In genomic region chrX:96314974-96315373, GRCh38 we compare ENCODE assay signal across 19 cellular contexts.
DNase-seq lines count a peak whose midpoint lies in the region; ATAC-seq, FAIRE-seq and TF ChIP-seq lines count a peak whose summit lies in the region.
"Had no signal": no experiment of that assay in that cellular context is flagged by ENCODE, and none has a peak within 500 bp of the region (broad histone marks: within the 10 kb centered on the region; RNA-seq: fewer than 3 reads in every experiment).

No MANE protein-coding gene starts in this region.

- TF ChIP-seq CTCF in activated CD8-positive, alpha-beta T cell treated with anti-CD3 and anti-CD28 coated beads for 36 hours (IDR thresholded peaks at IDR 0.05) = no peak
- TF ChIP-seq CTCF in smooth muscle cell (IDR thresholded peaks at IDR 0.05; ENCODE audit: borderline replicate concordance, insufficient read depth, poor library complexity, severe bottlenecking) (no peak), dorsolateral prefrontal cortex (IDR thresholded peaks at IDR 0.05 in 54 of 56, conservative IDR thresholded peaks at IDR 0.05 in 2 of 56; ENCODE audit: low read depth in 1 of 56, partially characterized antibody in 56 of 56) (no peak)

- CTCF ChIA-PET in activated CD8-positive, alpha-beta T cell treated with anti-CD3 and anti-CD28 coated beads for 36 hours (lab: Charles Lee) = no interaction called here
- CTCF ChIA-PET in activated CD8-positive, alpha-beta T cell treated with anti-CD3 and anti-CD28 coated beads, Interleukin-2, amount 10 ng/mL, durations not matched to agents 7 days and 5 days (lab: Charles Lee) = no interaction called here

- no peak overlapping the region for H3K27ac Mint-ChIP-seq in activated CD8-positive, alpha-beta T cell treated with anti-CD3 and anti-CD28 coated beads for 36 hours
- H3K27ac Mint-ChIP-seq in activated CD8-positive, alpha-beta T cell treated with anti-CD3 and anti-CD28 coated beads, Interleukin-2, amount 10 ng/mL, durations not matched to agents 7 days and 5 days = no peak overlapping the region
- H3K27ac Mint-ChIP-seq: activated naive CD4-positive, alpha-beta T cell treated with anti-CD3 and anti-CD28 coated beads, Interleukin-2, amount 50 U/mL, for 24 hours; H9 had no signal

- H3K36me3 ChIP-seq in smooth muscle cell (ENCODE audit: low read depth) = no peaks in the 10 kb centered on the region
- H3K36me3 ChIP-seq: Peyer's patch, transverse colon had no signal

- H3K9me3 ChIP-seq in smooth muscle cell (replicated peaks; ENCODE audit: low read depth) = no peaks in the 10 kb centered on the region
- H3K9me3 ChIP-seq: Peyer's patch, transverse colon had no signal

- no peaks in the 10 kb centered on the region for H3K36me3 Mint-ChIP-seq in activated CD8-positive, alpha-beta T cell treated with anti-CD3 and anti-CD28 coated beads for 36 hours (ENCODE audit: low read depth)
- no peaks in the 10 kb centered on the region for H3K36me3 Mint-ChIP-seq in activated CD8-positive, alpha-beta T cell treated with anti-CD3 and anti-CD28 coated beads, Interleukin-2, amount 10 ng/mL, durations not matched to agents 7 days and 5 days (ENCODE audit: low read depth)
- H3K36me3 Mint-ChIP-seq: activated naive CD4-positive, alpha-beta T cell treated with anti-CD3 and anti-CD28 coated beads, Interleukin-2, amount 50 U/mL, for 24 hours had no signal

- ATAC-seq in activated CD8-positive, alpha-beta T cell treated with anti-CD3 and anti-CD28 coated beads for 36 hours = peak; percentile 49
- no peak for ATAC-seq in activated CD8-positive, alpha-beta T cell treated with anti-CD3 and anti-CD28 coated beads, Interleukin-2, amount 10 ng/mL, durations not matched to agents 7 days and 5 days
- no peak for ATAC-seq in GM18873 (IDR thresholded peaks at IDR 0.05; ENCODE audit: low FRiP score, unreplicated experiment)

- H2AFZ ChIP-seq in smooth muscle cell (ENCODE audit: low read depth) = no peak overlapping the region
- H2AFZ ChIP-seq: hepatocyte had no signal

- H3K27me3 Mint-ChIP-seq in activated CD8-positive, alpha-beta T cell treated with anti-CD3 and anti-CD28 coated beads for 36 hours = no peaks in the 10 kb centered on the region
- H3K27me3 Mint-ChIP-seq in activated CD8-positive, alpha-beta T cell treated with anti-CD3 and anti-CD28 coated beads, Interleukin-2, amount 10 ng/mL, durations not matched to agents 7 days and 5 days (ENCODE audit: low read depth) = no peaks in the 10 kb centered on the region
- H3K27me3 Mint-ChIP-seq: activated naive CD4-positive, alpha-beta T cell treated with anti-CD3 and anti-CD28 coated beads, Interleukin-2, amount 50 U/mL, for 24 hours had no signal

- H3F3A ChIP-seq in smooth muscle cell (ENCODE audit: low read depth) = no peaks in the 10 kb centered on the region

- H3K27ac ChIP-seq in smooth muscle cell (ENCODE audit: low read depth) = no peak overlapping the region
- no peak overlapping the region for H3K27ac ChIP-seq in dorsolateral prefrontal cortex
- H3K27ac ChIP-seq: hepatocyte, Peyer's patch, transverse colon had no signal

- H3K27me3 ChIP-seq in smooth muscle cell (ENCODE audit: low read depth) (no peaks in the 10 kb centered on the region), dorsolateral prefrontal cortex (peaks cover 0 to 16% (median 0%) of the 10 kb centered on the region in 45 donors)
- H3K27me3 ChIP-seq: hepatocyte, Peyer's patch, transverse colon had no signal

- no peaks in the 10 kb centered on the region for H4K20me1 ChIP-seq in smooth muscle cell (ENCODE audit: low read depth)

- H3K4me3 ChIP-seq in smooth muscle cell = no peak overlapping the region
- no peak overlapping the region for H3K4me3 ChIP-seq in dorsolateral prefrontal cortex
- H3K4me3 ChIP-seq: hepatocyte, Peyer's patch, transverse colon had no signal

- no peak overlapping the region for H3K9ac ChIP-seq in smooth muscle cell (ENCODE audit: low read depth)

- intact Hi-C loops in activated CD8-positive, alpha-beta T cell treated with anti-CD3 and anti-CD28 coated beads for 36 hours (cut with micrococcal nuclease) = no loop called here
- intact Hi-C loops in dorsolateral prefrontal cortex (cut with DNase I) = no loop called here

- no peaks in the 10 kb centered on the region for H3K79me2 ChIP-seq in smooth muscle cell (ENCODE audit: low read depth)
- H3K79me2 ChIP-seq: hepatocyte had no signal

- no peak overlapping the region for H3K4me2 ChIP-seq in smooth muscle cell
- H3K4me2 ChIP-seq: hepatocyte had no signal

- POLR2A ChIA-PET in activated CD8-positive, alpha-beta T cell treated with anti-CD3 and anti-CD28 coated beads for 36 hours (lab: Charles Lee) = no interaction called here
- POLR2A ChIA-PET in activated CD8-positive, alpha-beta T cell treated with anti-CD3 and anti-CD28 coated beads, Interleukin-2, amount 10 ng/mL, durations not matched to agents 7 days and 5 days (lab: Charles Lee) = no interaction called here

- no peaks in the 10 kb centered on the region for H3K4me1 ChIP-seq in smooth muscle cell (ENCODE audit: low read depth)
- H3K4me1 ChIP-seq: Peyer's patch, transverse colon had no signal

- DNase-seq in activated CD8-positive, alpha-beta T cell treated with anti-CD3 and anti-CD28 coated beads for 36 hours = no peak
- DNase-seq in activated CD8-positive, alpha-beta T cell treated with anti-CD3 and anti-CD28 coated beads, Interleukin-2, amount 10 ng/mL, durations not matched to agents 7 days and 5 days = no peak
- DNase-seq in RCC 7860 (ENCODE audit: low spot score) = peak; percentile 35
- peak; percentile 1 for DNase-seq in fibroblast of gingiva (ENCODE audit: low read depth)
- DNase-seq in stromal cell of bone marrow (ENCODE audit: low read depth) = peak; percentile 51
- no peak for DNase-seq in smooth muscle cell (lab: John Stamatoyannopoulos, UW; ENCODE audit: unreplicated experiment)
- no peak for DNase-seq in dorsolateral prefrontal cortex
- DNase-seq: H9; mesendoderm; NCI-H1417; NCI-H510A treated with DMSO at 0.1 percent for 48 hours; occipital lobe; Peyer's patch; stimulated activated CD4-positive, alpha-beta T cell treated with anti-CD3 and anti-CD28 coated beads, Interleukin-15, amount 100 ng/mL, for 24 hours; transverse colon had no signal

- H3K9me3 Mint-ChIP-seq in activated CD8-positive, alpha-beta T cell treated with anti-CD3 and anti-CD28 coated beads for 36 hours = peaks cover 7% of the 10 kb centered on the region
- no peaks in the 10 kb centered on the region for H3K9me3 Mint-ChIP-seq in activated CD8-positive, alpha-beta T cell treated with anti-CD3 and anti-CD28 coated beads, Interleukin-2, amount 10 ng/mL, durations not matched to agents 7 days and 5 days (ENCODE audit: insufficient read depth)

- FAIRE-seq in RCC 7860 (lab: Jason Lieb, UNC) = peak; percentile 14
- FAIRE-seq: TTC549 had no signal

- no peak overlapping the region for H3K4me3 Mint-ChIP-seq in activated CD8-positive, alpha-beta T cell treated with anti-CD3 and anti-CD28 coated beads for 36 hours
- no peak overlapping the region for H3K4me3 Mint-ChIP-seq in activated CD8-positive, alpha-beta T cell treated with anti-CD3 and anti-CD28 coated beads, Interleukin-2, amount 10 ng/mL, durations not matched to agents 7 days and 5 days
- H3K4me3 Mint-ChIP-seq: activated naive CD4-positive, alpha-beta T cell treated with anti-CD3 and anti-CD28 coated beads, Interleukin-2, amount 50 U/mL, for 24 hours; H9 had no signal

- H3K4me1 Mint-ChIP-seq in activated CD8-positive, alpha-beta T cell treated with anti-CD3 and anti-CD28 coated beads for 36 hours (ENCODE audit: low read depth) = no peaks in the 10 kb centered on the region
- H3K4me1 Mint-ChIP-seq in activated CD8-positive, alpha-beta T cell treated with anti-CD3 and anti-CD28 coated beads, Interleukin-2, amount 10 ng/mL, durations not matched to agents 7 days and 5 days (ENCODE audit: low read depth) = no peaks in the 10 kb centered on the region
- H3K4me1 Mint-ChIP-seq: activated naive CD4-positive, alpha-beta T cell treated with anti-CD3 and anti-CD28 coated beads, Interleukin-2, amount 50 U/mL, for 24 hours; H9 had no signal

- WGBS in smooth muscle cell (ENCODE audit: low lambda C conversion rate) = 75% methylated on average over 2 of the region's 2 CpGs

Comparison
In these comparisons a context has a peak if more than half of its experiments do, and no peak if none do; other contexts are left out.
1. DNase-seq: peak in RCC 7860 (single experiment), fibroblast of gingiva (single experiment) and stromal cell of bone marrow (single experiment); none in activated CD8-positive, alpha-beta T cell treated with anti-CD3 and anti-CD28 coated beads for 36 hours (single experiment), activated CD8-positive, alpha-beta T cell treated with anti-CD3 and anti-CD28 coated beads, Interleukin-2, amount 10 ng/mL, durations not matched to agents 7 days and 5 days (single experiment), smooth muscle cell (single experiment) and dorsolateral prefrontal cortex (0 of 10).